ENCODE assay signal across 14 cellular contexts in genomic region chr1:197320991-197321531, GRCh38. TPM values are rescaled to one million over a fixed set of nuclear protein-coding genes. Genes with fewer than 3 reads are reported as not detected.
A peak's percentile ranks its signal among the peaks of the same experiment; 100 is the strongest.
DNase-seq lines count a peak whose midpoint lies in the region; ATAC-seq and TF ChIP-seq lines count a peak whose summit lies in the region.
"Had no signal": no experiment of that assay in that cellular context is flagged by ENCODE, and none has a peak within 500 bp of the region (broad histone marks: within the 10 kb centered on the region; RNA-seq: fewer than 3 reads in every experiment).

No MANE protein-coding gene starts in this region.

- no peak overlapping the region for H3K27ac Mint-ChIP-seq in endothelial cell (ENCODE audit: unreplicated experiment)
- H3K27ac Mint-ChIP-seq: activated naive CD4-positive, alpha-beta T cell treated with anti-CD3 and anti-CD28 coated beads, Interleukin-2, amount 50 U/mL, for 24 hours; CD14-positive monocyte had no signal

- TF ChIP-seq CTCF in dorsolateral prefrontal cortex (IDR thresholded peaks at IDR 0.05 in 54 of 56, conservative IDR thresholded peaks at IDR 0.05 in 2 of 56; ENCODE audit: low read depth in 1 of 56, partially characterized antibody in 56 of 56) (no peak), endothelial cell (IDR thresholded peaks at IDR 0.05; ENCODE audit: unreplicated experiment) (no peak)

- peak overlapping the region in 46 of 59 donors; percentile 3 to 81 (median 48) for H3K27ac ChIP-seq in dorsolateral prefrontal cortex
- H3K27ac ChIP-seq: SJCRH30 had no signal

- no peak overlapping the region for H3K4me3 Mint-ChIP-seq in endothelial cell (ENCODE audit: unreplicated experiment)
- H3K4me3 Mint-ChIP-seq: activated naive CD4-positive, alpha-beta T cell treated with anti-CD3 and anti-CD28 coated beads, Interleukin-2, amount 50 U/mL, for 24 hours; CD14-positive monocyte had no signal

- no peaks in the 10 kb centered on the region for H3K27me3 ChIP-seq in dorsolateral prefrontal cortex
- H3K27me3 ChIP-seq: SJCRH30 had no signal

- H3K9me3 Mint-ChIP-seq in endothelial cell (ENCODE audit: unreplicated experiment), result no peaks in the 10 kb centered on the region
- H3K9me3 Mint-ChIP-seq: activated naive CD4-positive, alpha-beta T cell treated with anti-CD3 and anti-CD28 coated beads, Interleukin-2, amount 50 U/mL, for 24 hours had no signal

- H3K36me3 Mint-ChIP-seq in endothelial cell (ENCODE audit: low read depth, unreplicated experiment), result no peaks in the 10 kb centered on the region
- H3K36me3 Mint-ChIP-seq: activated naive CD4-positive, alpha-beta T cell treated with anti-CD3 and anti-CD28 coated beads, Interleukin-2, amount 50 U/mL, for 24 hours; CD14-positive monocyte had no signal

- no peaks in the 10 kb centered on the region for H3K27me3 Mint-ChIP-seq in endothelial cell (ENCODE audit: unreplicated experiment)
- H3K27me3 Mint-ChIP-seq: activated naive CD4-positive, alpha-beta T cell treated with anti-CD3 and anti-CD28 coated beads, Interleukin-2, amount 50 U/mL, for 24 hours had no signal

- H3K4me3 ChIP-seq in dorsolateral prefrontal cortex, result no peak overlapping the region
- H3K4me3 ChIP-seq: SJCRH30 had no signal

- ATAC-seq in GM18870 (IDR thresholded peaks at IDR 0.05; ENCODE audit: unreplicated experiment), result no peak

- intact Hi-C loops in dorsolateral prefrontal cortex (cut with DNase I), result loop anchor here in 1 of 2 donors (5.0 kb wide), 1 partner anchor 36 kb away; no protein-coding TSS in a partner anchor

- DNase-seq in AG08396 (ENCODE audit: low spot score) (peak; percentile 13), NCI-H446 (lab: John Stamatoyannopoulos, UW) (peak; percentile 21 to 77), dorsolateral prefrontal cortex (no peak), medulla oblongata (ENCODE audit: extremely low spot score) (peak; percentile 77), NCI-H1436 (lab: John Stamatoyannopoulos, UW) (no peak), NCI-H748 (lab: John Stamatoyannopoulos, UW; ENCODE audit: unreplicated experiment) (no peak), endothelial cell (ENCODE audit: low spot score) (no peak)
- DNase-seq: activated CD4-positive, alpha-beta T cell treated with anti-CD3 and anti-CD28 coated beads for 4 hours; NCI-H1930; SJCRH30 had no signal

- H3K4me1 Mint-ChIP-seq in endothelial cell (ENCODE audit: unreplicated experiment), result no peaks in the 10 kb centered on the region
- H3K4me1 Mint-ChIP-seq: activated naive CD4-positive, alpha-beta T cell treated with anti-CD3 and anti-CD28 coated beads, Interleukin-2, amount 50 U/mL, for 24 hours; CD14-positive monocyte had no signal

RNA-seq across cellular contexts. Expression of gene CRB1, which starts 53.0 kb away (rescaled TPM):
- 10 to 100 TPM; 12.9 to 50.8 (median 23.3) TPM for total RNA-seq in dorsolateral prefrontal cortex
- total RNA-seq in endothelial cell (ENCODE audit: unreplicated experiment), result not detected
- total RNA-seq: endothelial cell of umbilical vein had no signal

Comparison
In these comparisons a context has a peak if more than half of its experiments do, and no peak if none do; other contexts are left out.
1. DNase-seq: peak in AG08396 (single experiment), NCI-H446 (2 of 2) and medulla oblongata (single experiment); none in dorsolateral prefrontal cortex (0 of 10), NCI-H1436 (single experiment), NCI-H748 (single experiment) and endothelial cell (single experiment).
2. RNA of gene CRB1, which starts 53.0 kb away (total RNA-seq): 12.9 to 50.8 TPM in dorsolateral prefrontal cortex; not detected in endothelial cell (single experiment); every median in the first group is over 10 times any median in the second.